Comparison of ENCODE assay signal across 8 cellular contexts in the genomic region with DNA sequence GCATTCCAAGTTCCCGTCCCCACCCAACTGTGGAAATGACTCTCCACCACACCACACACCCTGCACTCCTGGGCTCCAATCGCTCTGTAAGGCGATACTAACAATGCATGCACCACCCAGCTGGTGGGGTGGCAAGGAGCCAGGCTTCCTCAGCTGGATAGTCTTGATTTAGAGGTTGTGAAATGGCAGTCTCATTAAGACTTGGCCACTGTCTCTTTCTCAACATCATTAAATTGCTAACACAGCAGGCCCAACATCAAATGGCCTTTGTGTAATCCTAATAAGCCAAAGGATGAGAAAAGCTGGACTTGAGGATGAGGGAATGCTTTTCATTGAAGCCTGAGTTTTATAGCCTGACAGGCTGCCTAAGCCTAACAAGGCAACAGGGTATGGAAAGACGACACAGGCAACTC.
DNase-seq lines count a peak whose midpoint lies in the region; ATAC-seq and TF ChIP-seq lines count a peak whose summit lies in the region.

No MANE protein-coding gene starts in this region.

- no peak overlapping the region for H2AFZ ChIP-seq in GM23338

- CTCF ChIA-PET in activated CD4-positive, alpha-beta memory T cell treated with anti-CD3 and anti-CD28 coated beads for 36 hours (lab: Charles Lee): no interaction called here

- H3K27ac Mint-ChIP-seq in GM23338: peak overlapping the region; percentile 67; the same call in 1 of the 2 replicates
- H3K27ac Mint-ChIP-seq in activated CD4-positive, alpha-beta memory T cell treated with anti-CD3 and anti-CD28 coated beads for 36 hours: no peak overlapping the region
- no peak overlapping the region for H3K27ac Mint-ChIP-seq in stimulated activated memory B cell treated with anti-CD40 and anti-IgM and Interleukin-4, amounts not matched to agents 10 μg/mL and 1 μg/mL and 100 μg/mL, for 72 hours

- H3K79me2 ChIP-seq in GM23338 (replicated peaks; ENCODE audit: insufficient read depth): no peaks in the 10 kb centered on the region

- ATAC-seq in GM23338 (peak; percentile 79), HG02571 (IDR thresholded peaks at IDR 0.05; ENCODE audit: unreplicated experiment) (no peak)
- ATAC-seq in stimulated activated memory B cell treated with anti-CD40 and anti-IgM and Interleukin-4, amounts not matched to agents 10 μg/mL and 1 μg/mL and 100 μg/mL, for 72 hours: no peak

- H3K27me3 ChIP-seq in GM23338 (ENCODE audit: insufficient read depth): no peaks in the 10 kb centered on the region

- no peaks in the 10 kb centered on the region for H3K9me3 Mint-ChIP-seq in GM23338
- H3K9me3 Mint-ChIP-seq in activated CD4-positive, alpha-beta memory T cell treated with anti-CD3 and anti-CD28 coated beads for 36 hours: no peaks in the 10 kb centered on the region
- peaks cover 2% of the 10 kb centered on the region for H3K9me3 Mint-ChIP-seq in stimulated activated memory B cell treated with anti-CD40 and anti-IgM and Interleukin-4, amounts not matched to agents 10 μg/mL and 1 μg/mL and 100 μg/mL, for 72 hours

- peaks cover 20% of the 10 kb centered on the region for H3K4me1 Mint-ChIP-seq in GM23338
- peaks cover 10% of the 10 kb centered on the region for H3K4me1 Mint-ChIP-seq in activated CD4-positive, alpha-beta memory T cell treated with anti-CD3 and anti-CD28 coated beads for 36 hours (ENCODE audit: low read depth)
- peaks cover 15% of the 10 kb centered on the region for H3K4me1 Mint-ChIP-seq in stimulated activated memory B cell treated with anti-CD40 and anti-IgM and Interleukin-4, amounts not matched to agents 10 μg/mL and 1 μg/mL and 100 μg/mL, for 72 hours

- intact Hi-C loops in activated CD4-positive, alpha-beta memory T cell treated with anti-CD3 and anti-CD28 coated beads for 36 hours (cut with micrococcal nuclease): no loop called here

- POLR2A ChIA-PET in activated CD4-positive, alpha-beta memory T cell treated with anti-CD3 and anti-CD28 coated beads for 36 hours (lab: Charles Lee): no interaction called here

- H3F3A ChIP-seq in GM23338 (replicated peaks; ENCODE audit: low read depth): no peaks in the 10 kb centered on the region

- H3K4me1 ChIP-seq in GM23338 (ENCODE audit: insufficient read depth): peaks cover 11% of the 10 kb centered on the region

- no peaks in the 10 kb centered on the region for H3K36me3 Mint-ChIP-seq in GM23338 (ENCODE audit: low read depth)
- peaks cover 2% of the 10 kb centered on the region for H3K36me3 Mint-ChIP-seq in activated CD4-positive, alpha-beta memory T cell treated with anti-CD3 and anti-CD28 coated beads for 36 hours
- H3K36me3 Mint-ChIP-seq in stimulated activated memory B cell treated with anti-CD40 and anti-IgM and Interleukin-4, amounts not matched to agents 10 μg/mL and 1 μg/mL and 100 μg/mL, for 72 hours: peaks cover 19% of the 10 kb centered on the region

- no peaks in the 10 kb centered on the region for H3K36me3 ChIP-seq in GM23338 (ENCODE audit: insufficient read depth)

- H4K20me1 ChIP-seq in GM23338 (replicated peaks; ENCODE audit: insufficient read depth): no peaks in the 10 kb centered on the region

- DNase-seq in GM23338 (ENCODE audit: low spot score) (no peak), NCI-H524 (lab: John Stamatoyannopoulos, UW) (peak; percentile 75 to 89), fibroblast of mammary gland (ENCODE audit: low read depth) (peak; percentile 82), retina (peak; percentile 72), mesenteric fat pad (ENCODE audit: low spot score) (no peak)
- no peak for DNase-seq in activated CD4-positive, alpha-beta memory T cell treated with anti-CD3 and anti-CD28 coated beads for 36 hours

- H3K4me3 ChIP-seq in GM23338: no peak overlapping the region
- no peak overlapping the region for H3K4me3 ChIP-seq in fibroblast of mammary gland (ENCODE audit: control insufficient read depth, low read depth, low read length)

- no peak overlapping the region for H3K4me3 Mint-ChIP-seq in GM23338
- H3K4me3 Mint-ChIP-seq in activated CD4-positive, alpha-beta memory T cell treated with anti-CD3 and anti-CD28 coated beads for 36 hours: no peak overlapping the region
- H3K4me3 Mint-ChIP-seq in stimulated activated memory B cell treated with anti-CD40 and anti-IgM and Interleukin-4, amounts not matched to agents 10 μg/mL and 1 μg/mL and 100 μg/mL, for 72 hours: no peak overlapping the region

- H3K27me3 Mint-ChIP-seq in GM23338 (ENCODE audit: insufficient read depth, low read depth, poor library complexity): no peaks in the 10 kb centered on the region
- no peaks in the 10 kb centered on the region for H3K27me3 Mint-ChIP-seq in activated CD4-positive, alpha-beta memory T cell treated with anti-CD3 and anti-CD28 coated beads for 36 hours
- H3K27me3 Mint-ChIP-seq in stimulated activated memory B cell treated with anti-CD40 and anti-IgM and Interleukin-4, amounts not matched to agents 10 μg/mL and 1 μg/mL and 100 μg/mL, for 72 hours: no peaks in the 10 kb centered on the region

- H3K9me2 ChIP-seq in GM23338 (ENCODE audit: insufficient read depth): no peaks in the 10 kb centered on the region

- H3K4me2 ChIP-seq in GM23338: 0 out of 2 replicates have a peak overlapping the region, but pooled peaks have one; percentile 1

- H3K27ac ChIP-seq in GM23338 (ENCODE audit: low read depth): no peak overlapping the region

- no peak for TF ChIP-seq CTCF in GM23338 (conservative IDR thresholded peaks at IDR 0.05; ENCODE audit: low read depth in 2 of 2)
- TF ChIP-seq CTCF in fibroblast of mammary gland (conservative IDR thresholded peaks at IDR 0.05; ENCODE audit: control insufficient read depth, insufficient read depth, low read depth, low read length): no peak

TF ChIP-seq in GM23338, 12 proteins besides CTCF, POLR2A, EP300 and RAD21 (continues in another document):
- TF ChIP-seq CREB1 (CRISPR knock-in tag; IDR thresholded peaks at IDR 0.05; ENCODE audit: low read depth): no peak
- no peak for TF ChIP-seq ZNF114 (CRISPR knock-in tag; IDR thresholded peaks at IDR 0.05)
- no peak for TF ChIP-seq POLR2AphosphoS5 (IDR thresholded peaks at IDR 0.05; ENCODE audit: low read depth)
- TF ChIP-seq NANOG (IDR thresholded peaks at IDR 0.05; ENCODE audit: borderline replicate concordance): no peak
- TF ChIP-seq JUNB (IDR thresholded peaks at IDR 0.05; ENCODE audit: unreplicated experiment): no peak
- no peak for TF ChIP-seq EZH2phosphoT487 (IDR thresholded peaks at IDR 0.05; ENCODE audit: unreplicated experiment)
- TF ChIP-seq, protein P1, sequence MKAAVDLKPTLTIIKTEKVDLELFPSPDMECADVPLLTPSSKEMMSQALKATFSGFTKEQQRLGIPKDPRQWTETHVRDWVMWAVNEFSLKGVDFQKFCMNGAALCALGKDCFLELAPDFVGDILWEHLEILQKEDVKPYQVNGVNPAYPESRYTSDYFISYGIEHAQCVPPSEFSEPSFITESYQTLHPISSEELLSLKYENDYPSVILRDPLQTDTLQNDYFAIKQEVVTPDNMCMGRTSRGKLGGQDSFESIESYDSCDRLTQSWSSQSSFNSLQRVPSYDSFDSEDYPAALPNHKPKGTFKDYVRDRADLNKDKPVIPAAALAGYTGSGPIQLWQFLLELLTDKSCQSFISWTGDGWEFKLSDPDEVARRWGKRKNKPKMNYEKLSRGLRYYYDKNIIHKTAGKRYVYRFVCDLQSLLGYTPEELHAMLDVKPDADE (IDR thresholded peaks at IDR 0.05): no peak

Comparison
In these comparisons a context has a peak if more than half of its experiments do, and no peak if none do; other contexts are left out.
1. DNase-seq: peak in NCI-H524 (2 of 2), fibroblast of mammary gland (single experiment) and retina (single experiment); none in GM23338 (single experiment), activated CD4-positive, alpha-beta memory T cell treated with anti-CD3 and anti-CD28 coated beads for 36 hours (single experiment) and mesenteric fat pad (single experiment).